ENCODE assay signal across 1 cellular context in the genomic region with DNA sequence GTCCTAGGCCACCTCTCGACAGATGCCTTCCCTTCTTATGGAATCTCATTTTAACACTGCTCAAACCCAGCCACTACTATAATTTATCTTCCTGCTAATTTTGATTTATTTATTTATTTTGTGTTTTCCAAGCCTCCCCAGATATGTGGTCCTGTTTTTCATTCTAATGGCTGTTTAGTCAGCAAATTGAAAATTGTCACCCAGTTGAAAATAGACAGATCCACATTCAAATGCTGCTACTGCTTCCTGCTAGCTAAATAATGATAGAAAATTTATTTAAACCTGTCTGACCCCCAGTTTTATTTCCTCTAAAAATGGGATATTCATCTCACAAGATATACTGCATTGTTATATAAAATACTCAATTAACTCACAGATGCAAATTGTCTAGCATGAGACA.
TF ChIP-seq lines count a peak whose summit lies in the region.

No MANE protein-coding gene starts in this region.

TF ChIP-seq in A549, 52 proteins besides CTCF, POLR2A, EP300 and RAD21 (continued from another document):
- TF ChIP-seq REST (IDR thresholded peaks at IDR 0.05) (no peak), JUN (IDR thresholded peaks at IDR 0.05) (no peak), RCOR1 (IDR thresholded peaks at IDR 0.05; ENCODE audit: low read depth, low read length) (no peak), HDAC2 (IDR thresholded peaks at IDR 0.05) (no peak), TFCP2L1 (CRISPR knock-in tag; IDR thresholded peaks at IDR 0.05) (no peak), JUNB (IDR thresholded peaks at IDR 0.05) (no peak), RFX5 (IDR thresholded peaks at IDR 0.05) (no peak), CHD4 (IDR thresholded peaks at IDR 0.05; ENCODE audit: borderline replicate concordance) (no peak), MAFK (IDR thresholded peaks at IDR 0.05; ENCODE audit: partially characterized antibody) (no peak), HOXB5 (CRISPR knock-in tag; IDR thresholded peaks at IDR 0.05) (no peak), BHLHE40 (IDR thresholded peaks at IDR 0.05; ENCODE audit: low read depth, low read length) (no peak), CBX2 (IDR thresholded peaks at IDR 0.05; ENCODE audit: borderline replicate concordance, low read depth) (no peak), HEYL (CRISPR knock-in tag; IDR thresholded peaks at IDR 0.05) (no peak), TP53 (CRISPR knock-in tag; IDR thresholded peaks at IDR 0.05) (no peak), SMC3 (IDR thresholded peaks at IDR 0.05) (no peak)
- TF ChIP-seq, protein P1, sequence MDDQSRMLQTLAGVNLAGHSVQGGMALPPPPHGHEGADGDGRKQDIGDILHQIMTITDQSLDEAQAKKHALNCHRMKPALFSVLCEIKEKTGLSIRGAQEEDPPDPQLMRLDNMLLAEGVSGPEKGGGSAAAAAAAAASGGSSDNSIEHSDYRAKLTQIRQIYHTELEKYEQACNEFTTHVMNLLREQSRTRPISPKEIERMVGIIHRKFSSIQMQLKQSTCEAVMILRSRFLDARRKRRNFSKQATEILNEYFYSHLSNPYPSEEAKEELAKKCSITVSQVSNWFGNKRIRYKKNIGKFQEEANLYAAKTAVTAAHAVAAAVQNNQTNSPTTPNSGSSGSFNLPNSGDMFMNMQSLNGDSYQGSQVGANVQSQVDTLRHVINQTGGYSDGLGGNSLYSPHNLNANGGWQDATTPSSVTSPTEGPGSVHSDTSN (IDR thresholded peaks at IDR 0.05): no peak
